Comparison of ENCODE assay signal across 8 cellular contexts in genomic region chr2:233480490-233481202, GRCh38.
DNase-seq lines count a peak whose midpoint lies in the region; ATAC-seq and TF ChIP-seq lines count a peak whose summit lies in the region.
"Had no signal": no experiment of that assay in that cellular context is flagged by ENCODE, and none has a peak within 500 bp of the region (broad histone marks: within the 10 kb centered on the region; RNA-seq: fewer than 3 reads in every experiment).

No MANE protein-coding gene starts in this region.

- peak overlapping the region; percentile 88 for H3K27ac Mint-ChIP-seq in stimulated activated naive B cell treated with anti-CD40 and anti-IgM and Interleukin-4, amounts not matched to agents 10 μg/mL and 1 μg/mL and 100 μg/mL, for 72 hours

- peaks cover 0 to 15% of the 10 kb centered on the region in 2 donors for H3K4me1 Mint-ChIP-seq in stimulated activated naive B cell treated with anti-CD40 and anti-IgM and Interleukin-4, amounts not matched to agents 10 μg/mL and 1 μg/mL and 100 μg/mL, for 72 hours

- H3K4me1 ChIP-seq in OCI-LY7 (ENCODE audit: insufficient read depth, low read length, poor library complexity, severe bottlenecking), result no peaks in the 10 kb centered on the region
- H3K4me1 ChIP-seq: adrenal gland had no signal

- no peak overlapping the region for H2AFZ ChIP-seq in OCI-LY7 (ENCODE audit: low read length)

- H3K9me3 Mint-ChIP-seq in stimulated activated naive B cell treated with anti-CD40 and anti-IgM and Interleukin-4, amounts not matched to agents 10 μg/mL and 1 μg/mL and 100 μg/mL, for 72 hours, result no peaks in the 10 kb centered on the region

- intact Hi-C loops in OCI-LY7 (cut with micrococcal nuclease; ENCODE audit: unreplicated experiment), result loop anchor here (1.0 to 10.0 kb wide), 3 partner anchors 154 to 354 kb away; partner anchors contain the start of gene UGT1A10

- no peaks in the 10 kb centered on the region for H3K9me2 ChIP-seq in OCI-LY7 (ENCODE audit: insufficient read depth, low read length)

- no peak overlapping the region for H3K4me3 Mint-ChIP-seq in stimulated activated naive B cell treated with anti-CD40 and anti-IgM and Interleukin-4, amounts not matched to agents 10 μg/mL and 1 μg/mL and 100 μg/mL, for 72 hours

- peak in 1 of 2 donors; percentile 21 for ATAC-seq in stimulated activated naive B cell treated with anti-CD40 and anti-IgM and Interleukin-4, amounts not matched to agents 10 μg/mL and 1 μg/mL and 100 μg/mL, for 72 hours (replicated peaks)

- H3K36me3 Mint-ChIP-seq in stimulated activated naive B cell treated with anti-CD40 and anti-IgM and Interleukin-4, amounts not matched to agents 10 μg/mL and 1 μg/mL and 100 μg/mL, for 72 hours, result peaks cover 43 to 58% of the 10 kb centered on the region in 2 donors

- no peak overlapping the region; the same call in 1 of the 2 replicates for H3K4me2 ChIP-seq in OCI-LY7 (ENCODE audit: low read length)

- TF ChIP-seq CTCF in OCI-LY7 (conservative IDR thresholded peaks at IDR 0.05; ENCODE audit: low read length), result peak; percentile 63

- BruUV-seq in OCI-LY7 (replicated peaks; lab: Mats Ljungman, UMichigan), result no TSS peak

- CTCF ChIA-PET in OCI-LY7 (lab: Charles Lee; ENCODE audit: unreplicated experiment), result interaction anchor here (0.6 kb wide), 1 partner anchor 43 kb away, joined by 3 read pairs; no protein-coding TSS in a partner anchor

- H3K79me2 ChIP-seq in OCI-LY7 (ENCODE audit: insufficient read depth, low read depth, low read length), result no peaks in the 10 kb centered on the region

- H3K4me3 ChIP-seq in OCI-LY7 (ENCODE audit: low read depth, low read length, poor library complexity, severe bottlenecking), result no peak overlapping the region
- H3K4me3 ChIP-seq: adrenal gland had no signal

- no peak overlapping the region for H3K27ac ChIP-seq in OCI-LY7 (ENCODE audit: low read depth, low read length, poor library complexity, severe bottlenecking)
- H3K27ac ChIP-seq: adrenal gland had no signal

- peak; percentile 27 for DNase-seq in LHCN-M2 (ENCODE audit: low read depth)
- peak; percentile 71 for DNase-seq in OCI-LY7 (ENCODE audit: low spot score)
- peak; percentile 22 for DNase-seq in iPS-NIHi11 (ENCODE audit: low spot score)
- no peak for DNase-seq in stimulated activated naive B cell treated with anti-CD40 and anti-IgM and Interleukin-4, amounts not matched to agents 10 μg/mL and 1 μg/mL and 100 μg/mL, for 72 hours
- DNase-seq in NK-92 treated with Interleukin-12 subunit alpha and Interleukin-12 subunit beta, amount 100 ng/mL, for 24 hours (lab: John Stamatoyannopoulos, UW), result no peak
- DNase-seq in activated gamma-delta T cell treated with Interleukin-2 at 50 U/mL for 16 hours, result no peak
- DNase-seq in GM19240 (ENCODE audit: insufficient read length, low spot score), result no peak

- no peaks in the 10 kb centered on the region for H3K36me3 ChIP-seq in OCI-LY7 (ENCODE audit: insufficient read depth, low read length)

- H3K9me3 ChIP-seq in OCI-LY7 (ENCODE audit: low read length), result no peaks in the 10 kb centered on the region
- H3K9me3 ChIP-seq: adrenal gland had no signal

- no peaks in the 10 kb centered on the region for H3K27me3 Mint-ChIP-seq in stimulated activated naive B cell treated with anti-CD40 and anti-IgM and Interleukin-4, amounts not matched to agents 10 μg/mL and 1 μg/mL and 100 μg/mL, for 72 hours

- no peaks in the 10 kb centered on the region for H4K20me1 ChIP-seq in OCI-LY7 (ENCODE audit: insufficient read depth, low read length)

- POLR2A ChIA-PET in OCI-LY7 (lab: Charles Lee), result no interaction called here

Comparison
In these comparisons a context has a peak if more than half of its experiments do, and no peak if none do; other contexts are left out.
1. DNase-seq: peak in LHCN-M2 (single experiment), OCI-LY7 (single experiment) and iPS-NIHi11 (single experiment); none in stimulated activated naive B cell treated with anti-CD40 and anti-IgM and Interleukin-4, amounts not matched to agents 10 μg/mL and 1 μg/mL and 100 μg/mL, for 72 hours (single experiment), NK-92 treated with Interleukin-12 subunit alpha and Interleukin-12 subunit beta, amount 100 ng/mL, for 24 hours (single experiment), activated gamma-delta T cell treated with Interleukin-2 at 50 U/mL for 16 hours (single experiment) and GM19240 (single experiment).